In genomic region chr9:77751341-77752091, GRCh38 we compare ENCODE assay signal across 8 cellular contexts.
DNase-seq lines count a peak whose midpoint lies in the region; ATAC-seq and TF ChIP-seq lines count a peak whose summit lies in the region.

No MANE protein-coding gene starts in this region.

- peak; percentile 25 to 64 (median 49) for TF ChIP-seq CTCF in body of pancreas (IDR thresholded peaks at IDR 0.05)

- H3K27me3 ChIP-seq in body of pancreas: no peaks in the 10 kb centered on the region

- intact Hi-C loops in body of pancreas (cut with DNase I): loop anchor here (10.0 kb wide), 1 partner anchor 297 kb away; no protein-coding TSS in a partner anchor

- H3K4me3 ChIP-seq in body of pancreas: no peak overlapping the region

- peaks cover 6% of the 10 kb centered on the region for H3K4me1 ChIP-seq in body of pancreas

- H3K9me3 ChIP-seq in body of pancreas: no peaks in the 10 kb centered on the region

- WGBS in body of pancreas, 2 donors: 28 to 31% methylated on average over 8 of the region's 8 CpGs

- no peaks in the 10 kb centered on the region for H3K36me3 ChIP-seq in body of pancreas (replicated peaks in 1 of 2; ENCODE audit: insufficient read depth in 1 of 2, low read depth in 2 of 2)

- TF ChIP-seq POLR2A in body of pancreas (IDR thresholded peaks at IDR 0.05): no peak

- peak; percentile 72 for DNase-seq in DMS 273 (lab: John Stamatoyannopoulos, UW; ENCODE audit: unreplicated experiment)
- DNase-seq in NCI-H82 treated with DMSO at 0.1 percent for 48 hours (lab: John Stamatoyannopoulos, UW; ENCODE audit: unreplicated experiment): peak; percentile 54
- peak in 1 of 4 donors; percentile 43 for DNase-seq in body of pancreas
- DNase-seq in kidney glomerular epithelial cell (lab: John Stamatoyannopoulos, UW): peak; percentile 53
- DNase-seq in stromal cell of bone marrow (ENCODE audit: low read depth): peak; percentile 50
- no peak for DNase-seq in effector CD8-positive, alpha-beta T cell (lab: John Stamatoyannopoulos, UW)

- ATAC-seq in HG03378 (IDR thresholded peaks at IDR 0.05; ENCODE audit: unreplicated experiment) (peak; percentile 53), body of pancreas (peak; percentile 68), GM19035 (IDR thresholded peaks at IDR 0.05; ENCODE audit: unreplicated experiment) (no peak)

- H3K27ac ChIP-seq in body of pancreas: no peak overlapping the region
